In genomic region chr10:4654496-4654895, GRCh38 we compare ENCODE assay signal across 19 cellular contexts.
DNase-seq lines count a peak whose midpoint lies in the region; ATAC-seq, FAIRE-seq and TF ChIP-seq lines count a peak whose summit lies in the region.
"Had no signal": no experiment of that assay in that cellular context is flagged by ENCODE, and none has a peak within 500 bp of the region (broad histone marks: within the 10 kb centered on the region; RNA-seq: fewer than 3 reads in every experiment).

No MANE protein-coding gene starts in this region.

- peak overlapping the region in 2 of 3 experiments; percentile 56 to 59; a peak in 2 of 7 replicates for H3K27ac Mint-ChIP-seq in H9
- H3K27ac Mint-ChIP-seq: B cell; CD4-positive, alpha-beta T cell; HFFc6 had no signal

- H3K4me1 ChIP-seq in H9 (ENCODE audit: insufficient read depth, low read length) (no peaks in the 10 kb centered on the region), smooth muscle cell (ENCODE audit: low read depth) (peaks cover 27% of the 10 kb centered on the region)

- H3K79me2 ChIP-seq in H9 (ENCODE audit: insufficient read depth, low read length) (no peaks in the 10 kb centered on the region), smooth muscle cell (ENCODE audit: low read depth) (peaks cover 3% of the 10 kb centered on the region)

- H2AFZ ChIP-seq in H9 (ENCODE audit: low read length), result no peak overlapping the region
- peak overlapping the region; percentile 65 for H2AFZ ChIP-seq in smooth muscle cell (ENCODE audit: low read depth)

- H4K91ac ChIP-seq in H9 (ENCODE audit: insufficient read length, low read depth, low read length), result no peak overlapping the region

- H3K27me3 ChIP-seq in H9 (ENCODE audit: insufficient read depth, low read length) (no peaks in the 10 kb centered on the region), smooth muscle cell (ENCODE audit: low read depth) (no peaks in the 10 kb centered on the region)

- no peak overlapping the region for H2BK20ac ChIP-seq in H9 (ENCODE audit: low read depth, low read length, poor library complexity, severe bottlenecking)

- H3K18ac ChIP-seq in H9 (ENCODE audit: insufficient read length, low read depth, low read length), result no peak overlapping the region

- H3K36me3 ChIP-seq in smooth muscle cell (ENCODE audit: low read depth), result no peaks in the 10 kb centered on the region

- no peak overlapping the region for H4K5ac ChIP-seq in H9 (ENCODE audit: insufficient read length, low read depth, low read length)

- no peak overlapping the region for H2BK120ac ChIP-seq in H9 (ENCODE audit: low read depth, low read length, poor library complexity, severe bottlenecking)

- no peak overlapping the region for H3K4me3 ChIP-seq in smooth muscle cell
- H3K4me3 ChIP-seq: GM12878 had no signal

- no CpG with 5 or more reads among the region's 2 CpGs for WGBS in H9 (ENCODE audit: extremely low coverage, insufficient read length, low lambda C conversion rate)
- 91% methylated on average over 2 of the region's 2 CpGs for whole genome bisulfite sequencing in smooth muscle cell (ENCODE audit: low lambda C conversion rate)

- no peak overlapping the region for H3K56ac ChIP-seq in H9 (ENCODE audit: insufficient read length, low read depth, low read length)

- no peak for DNase-seq in H9
- DNase-seq in RCC 7860 (ENCODE audit: low spot score), result no peak
- peak; percentile 32 for DNase-seq in left kidney (ENCODE audit: low read depth, low spot score)
- DNase-seq in smooth muscle cell (lab: John Stamatoyannopoulos, UW; ENCODE audit: unreplicated experiment), result no peak
- DNase-seq in LoVo (ENCODE audit: low spot score), result no peak
- no peak for DNase-seq in cerebellum (ENCODE audit: low spot score)
- DNase-seq: C1 segment of cervical spinal cord; Calu3; CD4-positive, alpha-beta T cell; DMS 273 treated with DMSO at 0.1 percent for 48 hours; HFFc6 had no signal

- no peak overlapping the region for H3K4me3 Mint-ChIP-seq in H9
- H3K4me3 Mint-ChIP-seq: B cell; CD4-positive, alpha-beta T cell; HFFc6 had no signal

- TF ChIP-seq CTCF in H9 (conservative IDR thresholded peaks at IDR 0.05) (no peak), smooth muscle cell (IDR thresholded peaks at IDR 0.05; ENCODE audit: borderline replicate concordance, insufficient read depth, poor library complexity, severe bottlenecking) (no peak)

- H3K4ac ChIP-seq in H9 (ENCODE audit: low read depth, low read length), result no peak overlapping the region

- H3K9ac ChIP-seq in H9 (ENCODE audit: extremely low read depth, insufficient read length, low read length) (no peak overlapping the region), smooth muscle cell (ENCODE audit: low read depth) (peak overlapping the region; percentile 36)

- no peak overlapping the region for H3K23ac ChIP-seq in H9 (ENCODE audit: insufficient read length, low read depth, low read length)

- H3K79me1 ChIP-seq in H9 (ENCODE audit: insufficient read depth, low read depth, low read length, poor library complexity, severe bottlenecking), result no peaks in the 10 kb centered on the region

- peak; percentile 49 for FAIRE-seq in RCC 7860 (lab: Jason Lieb, UNC)
- FAIRE-seq: A204.1, GM12878, GM18507, H54, HepG2, HTR-8/SVneo had no signal

- H3K27me3 Mint-ChIP-seq in H9 (ENCODE audit: low read depth), result no peaks in the 10 kb centered on the region
- H3K27me3 Mint-ChIP-seq: B cell; CD4-positive, alpha-beta T cell had no signal

- H2BK15ac ChIP-seq in H9 (ENCODE audit: low read depth, low read length), result no peak overlapping the region

- no peaks in the 10 kb centered on the region for H4K20me1 ChIP-seq in H9 (ENCODE audit: control insufficient read depth, insufficient read depth, insufficient read length)
- no peaks in the 10 kb centered on the region for H4K20me1 ChIP-seq in smooth muscle cell (ENCODE audit: low read depth)

- no peaks in the 10 kb centered on the region for H3K36me3 Mint-ChIP-seq in H9 (ENCODE audit: insufficient read depth in 1 of 3, low read depth in 3 of 3)

- H3K9me3 ChIP-seq in H9 (ENCODE audit: control insufficient read depth, low read depth, low read length) (no peaks in the 10 kb centered on the region), smooth muscle cell (replicated peaks; ENCODE audit: low read depth) (no peaks in the 10 kb centered on the region)

- no peaks in the 10 kb centered on the region for H3K23me2 ChIP-seq in H9 (ENCODE audit: insufficient read length, low read depth, low read length, poor library complexity, severe bottlenecking)

- no peak overlapping the region for H3K14ac ChIP-seq in H9 (ENCODE audit: insufficient read depth, low read length)

- H3K27ac ChIP-seq in H9 (ENCODE audit: insufficient read length, low read depth, low read length) (no peak overlapping the region), smooth muscle cell (ENCODE audit: low read depth) (peak overlapping the region; percentile 90)

- peaks cover 16 to 21% of the 10 kb centered on the region in 2 experiments for H3K4me1 Mint-ChIP-seq in H9

- no peak overlapping the region for H3T11ph ChIP-seq in H9 (ENCODE audit: low read length)

- no peak overlapping the region for H2BK12ac ChIP-seq in H9 (ENCODE audit: insufficient read length, low read depth, low read length)

- H4K8ac ChIP-seq in H9 (replicated peaks; ENCODE audit: insufficient read length, low read depth, low read length), result no peak overlapping the region

- no peak overlapping the region for H2BK5ac ChIP-seq in H9 (ENCODE audit: insufficient read length, low read length)

- H3K9me3 Mint-ChIP-seq in H9, result no peaks in the 10 kb centered on the region
- H3K9me3 Mint-ChIP-seq: CD4-positive, alpha-beta T cell; HFFc6 had no signal

- ATAC-seq in HG02981 (IDR thresholded peaks at IDR 0.05; ENCODE audit: unreplicated experiment), result no peak
- ATAC-seq: GM12878, HepG2 had no signal

- H3F3A ChIP-seq in smooth muscle cell (ENCODE audit: low read depth), result peaks cover 9% of the 10 kb centered on the region

- no peak overlapping the region for H2AK5ac ChIP-seq in H9 (ENCODE audit: insufficient read length, low read length)

- H3K4me2 ChIP-seq in H9 (ENCODE audit: insufficient read depth, insufficient read length, low read length), result no peak overlapping the region
- peak overlapping the region; percentile 74 for H3K4me2 ChIP-seq in smooth muscle cell
